Comparison of ENCODE assay signal across 8 cellular contexts in genomic region chr1:203327684-203328457, GRCh38. TPM values are rescaled to one million over a fixed set of nuclear protein-coding genes. Genes with fewer than 3 reads are reported as not detected.
DNase-seq lines count a peak whose midpoint lies in the region; ATAC-seq and TF ChIP-seq lines count a peak whose summit lies in the region.

No MANE protein-coding gene starts in this region.

- peaks cover 56% of the 10 kb centered on the region for H3K4me1 ChIP-seq in CD4-positive, CD25-positive, alpha-beta regulatory T cell (ENCODE audit: control insufficient read depth, insufficient read depth, low read length, poor library complexity, severe bottlenecking)
- H3K4me1 ChIP-seq in muscle layer of duodenum (ENCODE audit: control insufficient read depth in 1 of 2, insufficient read depth in 2 of 2, low read length in 2 of 2) (peaks cover 28 to 44% of the 10 kb centered on the region in 2 donors), upper lobe of left lung (peaks cover 48 to 52% (median 50%) of the 10 kb centered on the region in 4 donors)

- WGBS in upper lobe of left lung, 2 donors = 5 to 6% methylated on average over 31 of the region's 31 CpGs

- TF ChIP-seq EP300 in upper lobe of left lung (IDR thresholded peaks at IDR 0.05) = no peak

- H3K27ac Mint-ChIP-seq in CD4-positive, CD25-positive, alpha-beta regulatory T cell = peak overlapping the region; percentile 98 to 99 (median 98)
- H3K27ac Mint-ChIP-seq in activated T-cell treated with anti-CD3 and anti-CD28 coated beads, Interleukin-2, amount 50 U/mL, for 24 hours = peak overlapping the region; percentile 92

- peak overlapping the region; percentile 61 for H3K4me3 ChIP-seq in CD4-positive, CD25-positive, alpha-beta regulatory T cell (ENCODE audit: low read depth, low read length)
- H3K4me3 ChIP-seq in muscle layer of duodenum (ENCODE audit: low read depth in 1 of 2, low read length in 2 of 2) (peak overlapping the region; percentile 55 to 61), upper lobe of left lung (peak overlapping the region; percentile 13 to 52 (median 40))

- no peaks in the 10 kb centered on the region for H3K36me3 ChIP-seq in CD4-positive, CD25-positive, alpha-beta regulatory T cell (ENCODE audit: control insufficient read depth, insufficient read depth, low read length)
- no peaks in the 10 kb centered on the region for H3K36me3 ChIP-seq in muscle layer of duodenum (ENCODE audit: control insufficient read depth in 1 of 2, insufficient read depth in 2 of 2, low read length in 2 of 2)
- H3K36me3 ChIP-seq in upper lobe of left lung = no peaks in the 10 kb centered on the region

- H3K4me1 Mint-ChIP-seq in CD4-positive, CD25-positive, alpha-beta regulatory T cell = peaks cover 10 to 61% (median 40%) of the 10 kb centered on the region in 4 donors
- H3K4me1 Mint-ChIP-seq in activated T-cell treated with anti-CD3 and anti-CD28 coated beads, Interleukin-2, amount 50 U/mL, for 24 hours (ENCODE audit: low read depth) = peaks cover 63% of the 10 kb centered on the region

- no peaks in the 10 kb centered on the region for H3K27me3 ChIP-seq in CD4-positive, CD25-positive, alpha-beta regulatory T cell (ENCODE audit: control insufficient read depth, insufficient read depth, low read length)
- H3K27me3 ChIP-seq in muscle layer of duodenum (ENCODE audit: low read depth, low read length) (no peaks in the 10 kb centered on the region), upper lobe of left lung (no peaks in the 10 kb centered on the region)

- TF ChIP-seq POLR2A in upper lobe of left lung (IDR thresholded peaks at IDR 0.05) = peak in 2 of 4 donors; percentile 24 to 30

- no peaks in the 10 kb centered on the region for H3K27me3 Mint-ChIP-seq in CD4-positive, CD25-positive, alpha-beta regulatory T cell
- no peaks in the 10 kb centered on the region for H3K27me3 Mint-ChIP-seq in activated T-cell treated with anti-CD3 and anti-CD28 coated beads, Interleukin-2, amount 50 U/mL, for 24 hours

- peak; percentile 67 to 89 (median 86) for DNase-seq in CD4-positive, CD25-positive, alpha-beta regulatory T cell
- DNase-seq in NCI-H82 treated with DMSO at 0.1 percent for 48 hours (lab: John Stamatoyannopoulos, UW; ENCODE audit: unreplicated experiment) = peak; percentile 94
- DNase-seq in activated T-cell treated with anti-CD3 and anti-CD28 coated beads, Interleukin-2, amount 50 U/mL, for 24 hours = no peak
- DNase-seq in upper lobe of left lung = no peak

- peak in 5 of 6 experiments; percentile 15 to 56 (median 38) for TF ChIP-seq CTCF in upper lobe of left lung (IDR thresholded peaks at IDR 0.05)

- peak; percentile 64 to 66 for ATAC-seq in CD4-positive, CD25-positive, alpha-beta regulatory T cell (ENCODE audit: low read depth in 2 of 2)
- ATAC-seq in GM19025 (IDR thresholded peaks at IDR 0.05; ENCODE audit: low read depth, unreplicated experiment) (peak; percentile 9), HG03159 (IDR thresholded peaks at IDR 0.05; ENCODE audit: unreplicated experiment) (peak; percentile 24), esophagus mucosa (peak; percentile 64), upper lobe of left lung (ENCODE audit: low FRiP score in 2 of 2) (peak; percentile 67 to 73)

- H3K4me3 Mint-ChIP-seq in CD4-positive, CD25-positive, alpha-beta regulatory T cell = peak overlapping the region; percentile 79 to 93 (median 88)
- H3K4me3 Mint-ChIP-seq in activated T-cell treated with anti-CD3 and anti-CD28 coated beads, Interleukin-2, amount 50 U/mL, for 24 hours = peak overlapping the region; percentile 72

- no peaks in the 10 kb centered on the region for H3K9me3 Mint-ChIP-seq in CD4-positive, CD25-positive, alpha-beta regulatory T cell
- H3K9me3 Mint-ChIP-seq in activated T-cell treated with anti-CD3 and anti-CD28 coated beads, Interleukin-2, amount 50 U/mL, for 24 hours = no peaks in the 10 kb centered on the region

- no peaks in the 10 kb centered on the region for H3K36me3 Mint-ChIP-seq in CD4-positive, CD25-positive, alpha-beta regulatory T cell
- H3K36me3 Mint-ChIP-seq in activated T-cell treated with anti-CD3 and anti-CD28 coated beads, Interleukin-2, amount 50 U/mL, for 24 hours (ENCODE audit: low read depth) = no peaks in the 10 kb centered on the region

- H3K27ac ChIP-seq in CD4-positive, CD25-positive, alpha-beta regulatory T cell (ENCODE audit: insufficient read depth, low read length, poor library complexity, severe bottlenecking) = peak overlapping the region; percentile 100
- peak overlapping the region; percentile 92 for H3K27ac ChIP-seq in muscle layer of duodenum (ENCODE audit: low read length)
- H3K27ac ChIP-seq in upper lobe of left lung = peak overlapping the region; percentile 94 to 97 (median 96)

- no peaks in the 10 kb centered on the region for H3K9me3 ChIP-seq in CD4-positive, CD25-positive, alpha-beta regulatory T cell (ENCODE audit: control insufficient read depth in 2 of 2, low read length in 2 of 2)
- no peaks in the 10 kb centered on the region for H3K9me3 ChIP-seq in muscle layer of duodenum (ENCODE audit: control insufficient read depth in 1 of 2, low read length in 2 of 2)
- H3K9me3 ChIP-seq in upper lobe of left lung = no peaks in the 10 kb centered on the region

RNA-seq across cellular contexts. Expression of gene BTG2, which starts 22.6 kb away (rescaled TPM):
- 1,002 TPM for total RNA-seq in CD4-positive, CD25-positive, alpha-beta regulatory T cell
- polyA plus RNA-seq in CD4-positive, CD25-positive, alpha-beta regulatory T cell = 100 to 1,000 TPM; 153 to 176 (median 165) TPM
- 22.6 TPM for total RNA-seq in esophagus mucosa
- total RNA-seq in upper lobe of left lung = 100 to 1,000 TPM in 3 of 6 donors, 10 to 100 TPM in 3; 59.1 to 178 (median 104) TPM

RNA-seq across cellular contexts. Expression of gene FMOD, which starts 23.1 kb away (rescaled TPM):
- total RNA-seq in CD4-positive, CD25-positive, alpha-beta regulatory T cell = not detected
- not detected for polyA plus RNA-seq in CD4-positive, CD25-positive, alpha-beta regulatory T cell
- 4.5 TPM for total RNA-seq in esophagus mucosa
- total RNA-seq in upper lobe of left lung = 10 to 100 TPM; 12.5 to 46.7 (median 25.4) TPM

Comparison
In these comparisons a context has a peak if more than half of its experiments do, and no peak if none do; other contexts are left out.
1. ATAC-seq: peak in every context shown above with its lines; median percentile 70 in upper lobe of left lung; 65 in CD4-positive, CD25-positive, alpha-beta regulatory T cell; 64 in esophagus mucosa; 24 in HG03159; 9 in GM19025.
2. DNase-seq: peak in CD4-positive, CD25-positive, alpha-beta regulatory T cell (3 of 3) and NCI-H82 treated with DMSO at 0.1 percent for 48 hours (single experiment); none in activated T-cell treated with anti-CD3 and anti-CD28 coated beads, Interleukin-2, amount 50 U/mL, for 24 hours (single experiment) and upper lobe of left lung (0 of 2).
3. Peak in every context shown above with its lines, with median percentiles within 50 percentile points of each other: H3K27ac ChIP-seq and H3K4me3 ChIP-seq.